Comparison of ENCODE assay signal across 1 cellular context in the genomic region with DNA sequence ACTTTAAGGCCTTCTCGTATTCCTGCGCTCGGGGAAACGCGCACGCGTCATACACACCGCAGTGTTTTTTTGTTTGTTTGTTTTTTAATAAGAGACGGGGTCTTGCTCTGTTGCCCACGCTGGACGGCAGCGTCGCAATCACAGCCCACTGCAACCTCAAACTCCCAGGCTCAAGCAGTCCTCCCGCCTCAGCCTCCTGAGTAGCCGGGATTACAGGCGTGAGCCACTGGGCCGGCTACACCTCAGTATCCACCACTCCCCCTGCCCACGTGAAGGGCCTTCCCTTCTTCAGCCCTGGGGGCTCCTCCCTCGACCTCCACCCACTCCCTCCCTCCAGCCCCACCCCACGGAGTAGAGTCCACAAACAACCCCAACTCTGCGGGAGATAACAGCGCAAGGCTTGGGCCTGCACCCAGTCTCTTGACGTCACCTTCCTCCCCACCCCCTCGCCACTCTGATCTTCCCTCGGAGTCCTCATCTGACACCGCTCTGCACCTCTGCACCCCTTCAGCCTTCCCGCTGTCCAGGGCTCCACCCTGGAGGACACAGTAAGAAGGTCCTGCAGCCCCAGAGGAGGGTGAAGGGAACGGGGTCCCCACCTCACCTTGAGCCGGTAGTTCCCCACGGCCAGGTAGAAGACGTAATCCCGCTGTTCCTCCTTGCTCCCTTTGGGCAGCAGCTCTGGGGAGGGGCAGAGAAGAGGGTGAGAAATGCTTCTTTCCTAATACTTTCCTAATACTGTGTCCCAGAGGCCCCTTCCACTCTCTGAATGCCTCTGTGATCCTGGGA.
A peak's percentile ranks its signal among the peaks of the same experiment; 100 is the strongest.
TF ChIP-seq lines count a peak whose summit lies in the region.

No MANE protein-coding gene starts in this region.

TF ChIP-seq in K562, 482 proteins besides CTCF, POLR2A, EP300 and RAD21 (continued from another document and continues in another):
- TF ChIP-seq, protein P1, sequence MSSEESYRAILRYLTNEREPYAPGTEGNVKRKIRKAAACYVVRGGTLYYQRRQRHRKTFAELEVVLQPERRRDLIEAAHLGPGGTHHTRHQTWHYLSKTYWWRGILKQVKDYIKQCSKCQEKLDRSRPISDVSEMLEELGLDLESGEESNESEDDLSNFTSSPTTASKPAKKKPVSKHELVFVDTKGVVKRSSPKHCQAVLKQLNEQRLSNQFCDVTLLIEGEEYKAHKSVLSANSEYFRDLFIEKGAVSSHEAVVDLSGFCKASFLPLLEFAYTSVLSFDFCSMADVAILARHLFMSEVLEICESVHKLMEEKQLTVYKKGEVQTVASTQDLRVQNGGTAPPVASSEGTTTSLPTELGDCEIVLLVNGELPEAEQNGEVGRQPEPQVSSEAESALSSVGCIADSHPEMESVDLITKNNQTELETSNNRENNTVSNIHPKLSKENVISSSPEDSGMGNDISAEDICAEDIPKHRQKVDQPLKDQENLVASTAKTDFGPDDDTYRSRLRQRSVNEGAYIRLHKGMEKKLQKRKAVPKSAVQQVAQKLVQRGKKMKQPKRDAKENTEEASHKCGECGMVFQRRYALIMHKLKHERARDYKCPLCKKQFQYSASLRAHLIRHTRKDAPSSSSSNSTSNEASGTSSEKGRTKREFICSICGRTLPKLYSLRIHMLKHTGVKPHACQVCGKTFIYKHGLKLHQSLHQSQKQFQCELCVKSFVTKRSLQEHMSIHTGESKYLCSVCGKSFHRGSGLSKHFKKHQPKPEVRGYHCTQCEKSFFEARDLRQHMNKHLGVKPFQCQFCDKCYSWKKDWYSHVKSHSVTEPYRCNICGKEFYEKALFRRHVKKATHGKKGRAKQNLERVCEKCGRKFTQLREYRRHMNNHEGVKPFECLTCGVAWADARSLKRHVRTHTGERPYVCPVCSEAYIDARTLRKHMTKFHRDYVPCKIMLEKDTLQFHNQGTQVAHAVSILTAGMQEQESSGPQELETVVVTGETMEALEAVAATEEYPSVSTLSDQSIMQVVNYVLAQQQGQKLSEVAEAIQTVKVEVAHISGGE (CRISPR knock-in tag; IDR thresholded peaks at IDR 0.05) = no peak
- no peak for TF ChIP-seq DACH1 (IDR thresholded peaks at IDR 0.05; ENCODE audit: partially characterized antibody)
- TF ChIP-seq, protein P2, sequence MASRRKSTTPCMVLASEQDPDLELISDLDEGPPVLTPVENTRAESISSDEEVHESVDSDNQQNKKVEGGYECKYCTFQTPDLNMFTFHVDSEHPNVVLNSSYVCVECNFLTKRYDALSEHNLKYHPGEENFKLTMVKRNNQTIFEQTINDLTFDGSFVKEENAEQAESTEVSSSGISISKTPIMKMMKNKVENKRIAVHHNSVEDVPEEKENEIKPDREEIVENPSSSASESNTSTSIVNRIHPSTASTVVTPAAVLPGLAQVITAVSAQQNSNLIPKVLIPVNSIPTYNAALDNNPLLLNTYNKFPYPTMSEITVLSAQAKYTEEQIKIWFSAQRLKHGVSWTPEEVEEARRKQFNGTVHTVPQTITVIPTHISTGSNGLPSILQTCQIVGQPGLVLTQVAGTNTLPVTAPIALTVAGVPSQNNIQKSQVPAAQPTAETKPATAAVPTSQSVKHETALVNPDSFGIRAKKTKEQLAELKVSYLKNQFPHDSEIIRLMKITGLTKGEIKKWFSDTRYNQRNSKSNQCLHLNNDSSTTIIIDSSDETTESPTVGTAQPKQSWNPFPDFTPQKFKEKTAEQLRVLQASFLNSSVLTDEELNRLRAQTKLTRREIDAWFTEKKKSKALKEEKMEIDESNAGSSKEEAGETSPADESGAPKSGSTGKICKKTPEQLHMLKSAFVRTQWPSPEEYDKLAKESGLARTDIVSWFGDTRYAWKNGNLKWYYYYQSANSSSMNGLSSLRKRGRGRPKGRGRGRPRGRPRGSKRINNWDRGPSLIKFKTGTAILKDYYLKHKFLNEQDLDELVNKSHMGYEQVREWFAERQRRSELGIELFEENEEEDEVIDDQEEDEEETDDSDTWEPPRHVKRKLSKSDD (conservative IDR thresholded peaks at IDR 0.05; ENCODE audit: low read length) = no peak
- TF ChIP-seq LARP7 (IDR thresholded peaks at IDR 0.05) = no peak
- TF ChIP-seq CBX3 (IDR thresholded peaks at IDR 0.05; ENCODE audit: borderline replicate concordance in 1 of 2, low read length in 2 of 2) = no peak
- TF ChIP-seq, protein P3, sequence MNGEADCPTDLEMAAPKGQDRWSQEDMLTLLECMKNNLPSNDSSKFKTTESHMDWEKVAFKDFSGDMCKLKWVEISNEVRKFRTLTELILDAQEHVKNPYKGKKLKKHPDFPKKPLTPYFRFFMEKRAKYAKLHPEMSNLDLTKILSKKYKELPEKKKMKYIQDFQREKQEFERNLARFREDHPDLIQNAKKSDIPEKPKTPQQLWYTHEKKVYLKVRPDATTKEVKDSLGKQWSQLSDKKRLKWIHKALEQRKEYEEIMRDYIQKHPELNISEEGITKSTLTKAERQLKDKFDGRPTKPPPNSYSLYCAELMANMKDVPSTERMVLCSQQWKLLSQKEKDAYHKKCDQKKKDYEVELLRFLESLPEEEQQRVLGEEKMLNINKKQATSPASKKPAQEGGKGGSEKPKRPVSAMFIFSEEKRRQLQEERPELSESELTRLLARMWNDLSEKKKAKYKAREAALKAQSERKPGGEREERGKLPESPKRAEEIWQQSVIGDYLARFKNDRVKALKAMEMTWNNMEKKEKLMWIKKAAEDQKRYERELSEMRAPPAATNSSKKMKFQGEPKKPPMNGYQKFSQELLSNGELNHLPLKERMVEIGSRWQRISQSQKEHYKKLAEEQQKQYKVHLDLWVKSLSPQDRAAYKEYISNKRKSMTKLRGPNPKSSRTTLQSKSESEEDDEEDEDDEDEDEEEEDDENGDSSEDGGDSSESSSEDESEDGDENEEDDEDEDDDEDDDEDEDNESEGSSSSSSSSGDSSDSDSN (IDR thresholded peaks at IDR 0.05; ENCODE audit: borderline replicate concordance in 1 of 2, low read depth in 2 of 2, low read length in 2 of 2) = no peak
- no peak for TF ChIP-seq YY1 (IDR thresholded peaks at IDR 0.05; ENCODE audit: borderline replicate concordance in 1 of 3, control insufficient read depth in 1 of 3, extremely low read depth in 1 of 3, insufficient read depth in 3 of 3, insufficient read length in 1 of 3, insufficient replicate concordance in 2 of 3, low read depth in 1 of 3, low read length in 2 of 3)
- no peak for TF ChIP-seq ZNF133 (CRISPR knock-in tag; IDR thresholded peaks at IDR 0.05)
- TF ChIP-seq XRCC3 (IDR thresholded peaks at IDR 0.05) = no peak
- TF ChIP-seq, protein P4, sequence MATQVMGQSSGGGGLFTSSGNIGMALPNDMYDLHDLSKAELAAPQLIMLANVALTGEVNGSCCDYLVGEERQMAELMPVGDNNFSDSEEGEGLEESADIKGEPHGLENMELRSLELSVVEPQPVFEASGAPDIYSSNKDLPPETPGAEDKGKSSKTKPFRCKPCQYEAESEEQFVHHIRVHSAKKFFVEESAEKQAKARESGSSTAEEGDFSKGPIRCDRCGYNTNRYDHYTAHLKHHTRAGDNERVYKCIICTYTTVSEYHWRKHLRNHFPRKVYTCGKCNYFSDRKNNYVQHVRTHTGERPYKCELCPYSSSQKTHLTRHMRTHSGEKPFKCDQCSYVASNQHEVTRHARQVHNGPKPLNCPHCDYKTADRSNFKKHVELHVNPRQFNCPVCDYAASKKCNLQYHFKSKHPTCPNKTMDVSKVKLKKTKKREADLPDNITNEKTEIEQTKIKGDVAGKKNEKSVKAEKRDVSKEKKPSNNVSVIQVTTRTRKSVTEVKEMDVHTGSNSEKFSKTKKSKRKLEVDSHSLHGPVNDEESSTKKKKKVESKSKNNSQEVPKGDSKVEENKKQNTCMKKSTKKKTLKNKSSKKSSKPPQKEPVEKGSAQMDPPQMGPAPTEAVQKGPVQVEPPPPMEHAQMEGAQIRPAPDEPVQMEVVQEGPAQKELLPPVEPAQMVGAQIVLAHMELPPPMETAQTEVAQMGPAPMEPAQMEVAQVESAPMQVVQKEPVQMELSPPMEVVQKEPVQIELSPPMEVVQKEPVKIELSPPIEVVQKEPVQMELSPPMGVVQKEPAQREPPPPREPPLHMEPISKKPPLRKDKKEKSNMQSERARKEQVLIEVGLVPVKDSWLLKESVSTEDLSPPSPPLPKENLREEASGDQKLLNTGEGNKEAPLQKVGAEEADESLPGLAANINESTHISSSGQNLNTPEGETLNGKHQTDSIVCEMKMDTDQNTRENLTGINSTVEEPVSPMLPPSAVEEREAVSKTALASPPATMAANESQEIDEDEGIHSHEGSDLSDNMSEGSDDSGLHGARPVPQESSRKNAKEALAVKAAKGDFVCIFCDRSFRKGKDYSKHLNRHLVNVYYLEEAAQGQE (CRISPR knock-in tag; IDR thresholded peaks at IDR 0.05; ENCODE audit: low read depth) = no peak
- no peak for TF ChIP-seq ZNF354B (CRISPR knock-in tag; IDR thresholded peaks at IDR 0.05)
- no peak for TF ChIP-seq TBL1XR1 (IDR thresholded peaks at IDR 0.05; ENCODE audit: low read length in 2 of 2)
- no peak for TF ChIP-seq MTF1 (CRISPR knock-in tag; IDR thresholded peaks at IDR 0.05; ENCODE audit: borderline replicate concordance)
- TF ChIP-seq, protein P5, sequence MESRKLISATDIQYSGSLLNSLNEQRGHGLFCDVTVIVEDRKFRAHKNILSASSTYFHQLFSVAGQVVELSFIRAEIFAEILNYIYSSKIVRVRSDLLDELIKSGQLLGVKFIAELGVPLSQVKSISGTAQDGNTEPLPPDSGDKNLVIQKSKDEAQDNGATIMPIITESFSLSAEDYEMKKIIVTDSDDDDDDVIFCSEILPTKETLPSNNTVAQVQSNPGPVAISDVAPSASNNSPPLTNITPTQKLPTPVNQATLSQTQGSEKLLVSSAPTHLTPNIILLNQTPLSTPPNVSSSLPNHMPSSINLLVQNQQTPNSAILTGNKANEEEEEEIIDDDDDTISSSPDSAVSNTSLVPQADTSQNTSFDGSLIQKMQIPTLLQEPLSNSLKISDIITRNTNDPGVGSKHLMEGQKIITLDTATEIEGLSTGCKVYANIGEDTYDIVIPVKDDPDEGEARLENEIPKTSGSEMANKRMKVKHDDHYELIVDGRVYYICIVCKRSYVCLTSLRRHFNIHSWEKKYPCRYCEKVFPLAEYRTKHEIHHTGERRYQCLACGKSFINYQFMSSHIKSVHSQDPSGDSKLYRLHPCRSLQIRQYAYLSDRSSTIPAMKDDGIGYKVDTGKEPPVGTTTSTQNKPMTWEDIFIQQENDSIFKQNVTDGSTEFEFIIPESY (CRISPR knock-in tag; IDR thresholded peaks at IDR 0.05) = peak; percentile 85; the same call in 1 of the 2 replicates
- TF ChIP-seq SAFB (IDR thresholded peaks at IDR 0.05; ENCODE audit: borderline replicate concordance, low read depth, low read length) = no peak
- TF ChIP-seq, protein P6, sequence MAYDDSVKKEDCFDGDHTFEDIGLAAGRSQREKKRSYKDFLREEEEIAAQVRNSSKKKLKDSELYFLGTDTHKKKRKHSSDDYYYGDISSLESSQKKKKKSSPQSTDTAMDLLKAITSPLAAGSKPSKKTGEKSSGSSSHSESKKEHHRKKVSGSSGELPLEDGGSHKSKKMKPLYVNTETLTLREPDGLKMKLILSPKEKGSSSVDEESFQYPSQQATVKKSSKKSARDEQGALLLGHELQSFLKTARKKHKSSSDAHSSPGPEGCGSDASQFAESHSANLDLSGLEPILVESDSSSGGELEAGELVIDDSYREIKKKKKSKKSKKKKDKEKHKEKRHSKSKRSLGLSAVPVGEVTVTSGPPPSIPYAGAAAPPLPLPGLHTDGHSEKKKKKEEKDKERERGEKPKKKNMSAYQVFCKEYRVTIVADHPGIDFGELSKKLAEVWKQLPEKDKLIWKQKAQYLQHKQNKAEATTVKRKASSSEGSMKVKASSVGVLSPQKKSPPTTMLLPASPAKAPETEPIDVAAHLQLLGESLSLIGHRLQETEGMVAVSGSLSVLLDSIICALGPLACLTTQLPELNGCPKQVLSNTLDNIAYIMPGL (CRISPR knock-in tag; IDR thresholded peaks at IDR 0.05) = no peak
- no peak for TF ChIP-seq ZNF668 (CRISPR knock-in tag; IDR thresholded peaks at IDR 0.05)
- no peak for TF ChIP-seq RFX1 (IDR thresholded peaks at IDR 0.05)
- no peak for TF ChIP-seq NR1H2 (CRISPR knock-in tag; IDR thresholded peaks at IDR 0.05)
- TF ChIP-seq CC2D1A (IDR thresholded peaks at IDR 0.05) = no peak
- TF ChIP-seq ZNF561 (CRISPR knock-in tag; conservative IDR thresholded peaks at IDR 0.05) = no peak
- no peak for TF ChIP-seq TAF9B (IDR thresholded peaks at IDR 0.05; ENCODE audit: partially characterized antibody)
- TF ChIP-seq ZNF41 (CRISPR knock-in tag; conservative IDR thresholded peaks at IDR 0.05) = no peak
- no peak for TF ChIP-seq GTF2F1 (IDR thresholded peaks at IDR 0.05; ENCODE audit: low read depth, low read length)
- TF ChIP-seq, protein P7, sequence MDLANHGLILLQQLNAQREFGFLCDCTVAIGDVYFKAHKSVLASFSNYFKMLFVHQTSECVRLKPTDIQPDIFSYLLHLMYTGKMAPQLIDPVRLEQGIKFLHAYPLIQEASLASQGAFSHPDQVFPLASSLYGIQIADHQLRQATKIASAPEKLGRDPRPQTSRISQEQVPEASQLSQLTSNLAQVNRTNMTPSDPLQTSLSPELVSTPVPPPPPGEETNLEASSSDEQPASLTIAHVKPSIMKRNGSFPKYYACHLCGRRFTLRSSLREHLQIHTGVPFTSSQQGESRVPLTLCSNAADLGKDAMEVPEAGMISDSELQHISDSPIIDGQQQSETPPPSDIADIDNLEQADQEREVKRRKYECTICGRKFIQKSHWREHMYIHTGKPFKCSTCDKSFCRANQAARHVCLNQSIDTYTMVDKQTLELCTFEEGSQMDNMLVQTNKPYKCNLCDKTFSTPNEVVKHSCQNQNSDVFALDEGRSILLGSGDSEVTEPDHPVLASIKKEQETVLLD (IDR thresholded peaks at IDR 0.05) = no peak
- TF ChIP-seq MEF2A (IDR thresholded peaks at IDR 0.05; ENCODE audit: control insufficient read depth, low read depth, low read length) = no peak
- TF ChIP-seq ZKSCAN8 (CRISPR knock-in tag; IDR thresholded peaks at IDR 0.05) = no peak
- peak; percentile 60 for TF ChIP-seq CREB1 (IDR thresholded peaks at IDR 0.05)
- no peak for TF ChIP-seq CREB1 (CRISPR knock-in tag; IDR thresholded peaks at IDR 0.05)
- TF ChIP-seq E2F3 (CRISPR knock-in tag; IDR thresholded peaks at IDR 0.05) = no peak
- no peak for TF ChIP-seq BRF1 (IDR thresholded peaks at IDR 0.05; ENCODE audit: borderline replicate concordance, extremely low read depth, insufficient read length)
- no peak for TF ChIP-seq ZNF586 (CRISPR knock-in tag; conservative IDR thresholded peaks at IDR 0.05)
- 0 out of 2 replicates have a peak, but pooled peaks have one; percentile 30 for TF ChIP-seq HDAC2 (IDR thresholded peaks at IDR 0.05)
- no peak for TF ChIP-seq PHB (CRISPR knock-in tag; IDR thresholded peaks at IDR 0.05)
- TF ChIP-seq CEBPG (CRISPR knock-in tag; IDR thresholded peaks at IDR 0.05) = no peak
- no peak for TF ChIP-seq CEBPG (tag; conservative IDR thresholded peaks at IDR 0.05 in 1 of 2, IDR thresholded peaks at IDR 0.05 in 1 of 2)
- TF ChIP-seq SOX6 (IDR thresholded peaks at IDR 0.05) = no peak
- no peak for TF ChIP-seq NCOA1 (IDR thresholded peaks at IDR 0.05; ENCODE audit: low read depth)
- peak; percentile 71 for TF ChIP-seq ARID1B (IDR thresholded peaks at IDR 0.05)
- TF ChIP-seq, protein P8, sequence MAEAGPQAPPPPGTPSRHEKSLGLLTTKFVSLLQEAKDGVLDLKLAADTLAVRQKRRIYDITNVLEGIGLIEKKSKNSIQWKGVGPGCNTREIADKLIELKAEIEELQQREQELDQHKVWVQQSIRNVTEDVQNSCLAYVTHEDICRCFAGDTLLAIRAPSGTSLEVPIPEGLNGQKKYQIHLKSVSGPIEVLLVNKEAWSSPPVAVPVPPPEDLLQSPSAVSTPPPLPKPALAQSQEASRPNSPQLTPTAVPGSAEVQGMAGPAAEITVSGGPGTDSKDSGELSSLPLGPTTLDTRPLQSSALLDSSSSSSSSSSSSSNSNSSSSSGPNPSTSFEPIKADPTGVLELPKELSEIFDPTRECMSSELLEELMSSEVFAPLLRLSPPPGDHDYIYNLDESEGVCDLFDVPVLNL (CRISPR knock-in tag; IDR thresholded peaks at IDR 0.05; ENCODE audit: low read depth) = no peak
- TF ChIP-seq TRIM24 (IDR thresholded peaks at IDR 0.05) = peak in 1 of 2 experiments; percentile 49; a peak in 2 of 4 replicates
- no peak for TF ChIP-seq SAFB2 (IDR thresholded peaks at IDR 0.05; ENCODE audit: borderline replicate concordance, low read depth, low read length, severe bottlenecking)
